17 cellular contexts compared by ENCODE assay signal in the genomic region with DNA sequence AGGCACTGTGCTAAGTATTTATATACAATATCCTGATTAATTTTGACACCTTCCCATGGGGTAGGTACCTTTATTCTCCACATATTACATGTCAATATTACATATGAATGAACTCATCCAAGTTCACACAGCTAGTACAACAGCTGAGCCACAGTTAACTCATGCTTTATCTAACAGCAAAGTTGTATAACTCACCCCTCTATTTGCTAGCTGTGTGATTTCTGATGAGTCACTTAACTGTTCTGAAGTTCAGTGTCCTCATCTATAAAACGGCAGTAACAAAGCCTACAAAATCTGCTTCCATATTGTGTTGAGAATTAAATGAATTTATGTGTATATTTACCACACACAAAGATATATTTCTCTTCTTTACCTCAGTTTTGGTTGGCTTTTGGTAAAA. TPM values are rescaled to one million over a fixed set of nuclear protein-coding genes. Genes with fewer than 3 reads are reported as not detected.
DNase-seq lines count a peak whose midpoint lies in the region; ATAC-seq and TF ChIP-seq lines count a peak whose summit lies in the region.
"Had no signal": no experiment of that assay in that cellular context is flagged by ENCODE, and none has a peak within 500 bp of the region (broad histone marks: within the 10 kb centered on the region; RNA-seq: fewer than 3 reads in every experiment).

No MANE protein-coding gene starts in this region.

- H3K36me3 ChIP-seq in brain microvascular endothelial cell (replicated peaks), result no peaks in the 10 kb centered on the region
- H3K36me3 ChIP-seq: spleen had no signal

- H3K4me3 Mint-ChIP-seq in CD14-positive monocyte, result no peak overlapping the region
- H3K4me3 Mint-ChIP-seq: activated T-cell treated with anti-CD3 and anti-CD28 coated beads, Interleukin-2, amount 50 U/mL, for 4 hours; H9 had no signal

- ATAC-seq in HG03025 (IDR thresholded peaks at IDR 0.05; ENCODE audit: low FRiP score, unreplicated experiment), result no peak
- ATAC-seq: activated T-cell treated with anti-CD3 and anti-CD28 coated beads, Interleukin-2, amount 50 U/mL, for 4 hours; left lobe of liver had no signal

- peak overlapping the region; percentile 64 for H3K27ac ChIP-seq in brain microvascular endothelial cell
- H3K27ac ChIP-seq: 22Rv1, spleen, testis had no signal

- peaks cover 0 to 7% (median 4%) of the 10 kb centered on the region in 3 donors for H3K27me3 Mint-ChIP-seq in CD14-positive monocyte (ENCODE audit: low read depth in 3 of 3)

- no peak overlapping the region for H3K4me3 ChIP-seq in brain microvascular endothelial cell (ENCODE audit: low read depth, low read length)
- H3K4me3 ChIP-seq: spleen, testis had no signal

- DNase-seq in DMS53 (lab: John Stamatoyannopoulos, UW) (peak; percentile 31), DMS53 treated with DMSO at 0.1 percent for 48 hours (lab: John Stamatoyannopoulos, UW; ENCODE audit: unreplicated experiment) (no peak), brain microvascular endothelial cell (peak; percentile 63), iris pigment epithelial cell (ENCODE audit: low read depth) (peak; percentile 84), stromal cell of bone marrow (ENCODE audit: low read depth) (peak; percentile 47), CD14-positive monocyte (ENCODE audit: low spot score) (no peak)
- DNase-seq in activated CD4-positive, CD25-positive, alpha-beta regulatory T cell (lab: John Stamatoyannopoulos, UW), result no peak
- DNase-seq: activated CD4-positive, alpha-beta T cell treated with anti-CD3 and anti-CD28 coated beads for 4 hours; activated T-cell treated with anti-CD3 and anti-CD28 coated beads, Interleukin-2, amount 50 U/mL, for 4 hours; glutamatergic neuron; H9; spleen; testis had no signal

- peaks cover 0 to 3% (median 0%) of the 10 kb centered on the region in 7 donors for H3K9me3 Mint-ChIP-seq in CD14-positive monocyte
- H3K9me3 Mint-ChIP-seq: activated T-cell treated with anti-CD3 and anti-CD28 coated beads, Interleukin-2, amount 50 U/mL, for 4 hours had no signal

- intact Hi-C loops in CD14-positive monocyte (cut with micrococcal nuclease), result no loop called here

- TF ChIP-seq CTCF in brain microvascular endothelial cell (IDR thresholded peaks at IDR 0.05; ENCODE audit: low read depth, low read length, missing control alignments) (no peak), CD14-positive monocyte (IDR thresholded peaks at IDR 0.05) (no peak)

- in situ Hi-C loops in brain microvascular endothelial cell (cut with HindIII; ENCODE audit: low pct_ligation_motif_present, low sequenced_read_pairs), result no loop called here

- H3K36me3 Mint-ChIP-seq in CD14-positive monocyte, result no peaks in the 10 kb centered on the region

- no peak overlapping the region for H3K27ac Mint-ChIP-seq in CD14-positive monocyte

- H3K4me1 Mint-ChIP-seq in CD14-positive monocyte, result no peaks in the 10 kb centered on the region

- no peaks in the 10 kb centered on the region for H3K27me3 ChIP-seq in brain microvascular endothelial cell (replicated peaks)
- H3K27me3 ChIP-seq: testis had no signal

RNA-seq across cellular contexts. Expression of a gene that starts 48.2 kb away (rescaled TPM):
- polyA plus RNA-seq in CD14-positive monocyte, result not detected
- polyA plus RNA-seq: neural cell had no signal

Comparison
In these comparisons a context has a peak if more than half of its experiments do, and no peak if none do; other contexts are left out.
1. DNase-seq: peak in DMS53 (single experiment), brain microvascular endothelial cell (single experiment), iris pigment epithelial cell (single experiment) and stromal cell of bone marrow (single experiment); none in DMS53 treated with DMSO at 0.1 percent for 48 hours (single experiment), activated CD4-positive, CD25-positive, alpha-beta regulatory T cell (0 of 4) and CD14-positive monocyte (single experiment).